ENCODE assay signal across 1 cellular context in genomic region chr3:156957715-156958114, GRCh38.
TF ChIP-seq lines count a peak whose summit lies in the region.

No MANE protein-coding gene starts in this region.

TF ChIP-seq in GM12878, 131 proteins besides CTCF, POLR2A, EP300 and RAD21 (continued from another document and continues in another):
- TF ChIP-seq, protein P1, sequence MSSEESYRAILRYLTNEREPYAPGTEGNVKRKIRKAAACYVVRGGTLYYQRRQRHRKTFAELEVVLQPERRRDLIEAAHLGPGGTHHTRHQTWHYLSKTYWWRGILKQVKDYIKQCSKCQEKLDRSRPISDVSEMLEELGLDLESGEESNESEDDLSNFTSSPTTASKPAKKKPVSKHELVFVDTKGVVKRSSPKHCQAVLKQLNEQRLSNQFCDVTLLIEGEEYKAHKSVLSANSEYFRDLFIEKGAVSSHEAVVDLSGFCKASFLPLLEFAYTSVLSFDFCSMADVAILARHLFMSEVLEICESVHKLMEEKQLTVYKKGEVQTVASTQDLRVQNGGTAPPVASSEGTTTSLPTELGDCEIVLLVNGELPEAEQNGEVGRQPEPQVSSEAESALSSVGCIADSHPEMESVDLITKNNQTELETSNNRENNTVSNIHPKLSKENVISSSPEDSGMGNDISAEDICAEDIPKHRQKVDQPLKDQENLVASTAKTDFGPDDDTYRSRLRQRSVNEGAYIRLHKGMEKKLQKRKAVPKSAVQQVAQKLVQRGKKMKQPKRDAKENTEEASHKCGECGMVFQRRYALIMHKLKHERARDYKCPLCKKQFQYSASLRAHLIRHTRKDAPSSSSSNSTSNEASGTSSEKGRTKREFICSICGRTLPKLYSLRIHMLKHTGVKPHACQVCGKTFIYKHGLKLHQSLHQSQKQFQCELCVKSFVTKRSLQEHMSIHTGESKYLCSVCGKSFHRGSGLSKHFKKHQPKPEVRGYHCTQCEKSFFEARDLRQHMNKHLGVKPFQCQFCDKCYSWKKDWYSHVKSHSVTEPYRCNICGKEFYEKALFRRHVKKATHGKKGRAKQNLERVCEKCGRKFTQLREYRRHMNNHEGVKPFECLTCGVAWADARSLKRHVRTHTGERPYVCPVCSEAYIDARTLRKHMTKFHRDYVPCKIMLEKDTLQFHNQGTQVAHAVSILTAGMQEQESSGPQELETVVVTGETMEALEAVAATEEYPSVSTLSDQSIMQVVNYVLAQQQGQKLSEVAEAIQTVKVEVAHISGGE (CRISPR knock-in tag; IDR thresholded peaks at IDR 0.05) = no peak
- TF ChIP-seq ZNF207 (IDR thresholded peaks at IDR 0.05; ENCODE audit: borderline replicate concordance) = no peak
- TF ChIP-seq, protein P2, sequence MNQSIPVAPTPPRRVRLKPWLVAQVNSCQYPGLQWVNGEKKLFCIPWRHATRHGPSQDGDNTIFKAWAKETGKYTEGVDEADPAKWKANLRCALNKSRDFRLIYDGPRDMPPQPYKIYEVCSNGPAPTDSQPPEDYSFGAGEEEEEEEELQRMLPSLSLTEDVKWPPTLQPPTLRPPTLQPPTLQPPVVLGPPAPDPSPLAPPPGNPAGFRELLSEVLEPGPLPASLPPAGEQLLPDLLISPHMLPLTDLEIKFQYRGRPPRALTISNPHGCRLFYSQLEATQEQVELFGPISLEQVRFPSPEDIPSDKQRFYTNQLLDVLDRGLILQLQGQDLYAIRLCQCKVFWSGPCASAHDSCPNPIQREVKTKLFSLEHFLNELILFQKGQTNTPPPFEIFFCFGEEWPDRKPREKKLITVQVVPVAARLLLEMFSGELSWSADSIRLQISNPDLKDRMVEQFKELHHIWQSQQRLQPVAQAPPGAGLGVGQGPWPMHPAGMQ (IDR thresholded peaks at IDR 0.05; ENCODE audit: borderline replicate concordance) = no peak
- no peak for TF ChIP-seq EED (IDR thresholded peaks at IDR 0.05; ENCODE audit: low read depth)
- no peak for TF ChIP-seq NKRF (conservative IDR thresholded peaks at IDR 0.05)
- no peak for TF ChIP-seq STAT3 (IDR thresholded peaks at IDR 0.05; ENCODE audit: low read depth, low read length)
- TF ChIP-seq RBBP5 (conservative IDR thresholded peaks at IDR 0.05) = no peak
- TF ChIP-seq SP1 (IDR thresholded peaks at IDR 0.05; ENCODE audit: low read depth, low read length) = peak; percentile 19
- no peak for TF ChIP-seq YBX1 (IDR thresholded peaks at IDR 0.05)
- no peak for TF ChIP-seq NRF1 (conservative IDR thresholded peaks at IDR 0.05; ENCODE audit: low read depth, low read length)
- no peak for TF ChIP-seq TARDBP (IDR thresholded peaks at IDR 0.05; ENCODE audit: borderline replicate concordance)
- no peak for TF ChIP-seq CHD4 (IDR thresholded peaks at IDR 0.05)
- TF ChIP-seq NR2C2 (IDR thresholded peaks at IDR 0.05; ENCODE audit: borderline replicate concordance, control insufficient read depth, insufficient read length, low read depth) = no peak
- TF ChIP-seq STAT1 (conservative IDR thresholded peaks at IDR 0.05) = no peak
- TF ChIP-seq SPI1 (IDR thresholded peaks at IDR 0.05; ENCODE audit: borderline replicate concordance, insufficient read depth, low read depth, low read length) = no peak
- TF ChIP-seq CBX3 (IDR thresholded peaks at IDR 0.05; ENCODE audit: borderline replicate concordance, low read depth) = no peak
- peak; percentile 43 to 50; a peak in 2 of 4 replicates for TF ChIP-seq IKZF2 (IDR thresholded peaks at IDR 0.05)
- TF ChIP-seq TCF3 (IDR thresholded peaks at IDR 0.05; ENCODE audit: borderline replicate concordance, insufficient read depth, low read depth, low read length) = no peak
- no peak for TF ChIP-seq HDGF (IDR thresholded peaks at IDR 0.05)
- TF ChIP-seq PKNOX1 (IDR thresholded peaks at IDR 0.05) = no peak
- TF ChIP-seq LARP7 (IDR thresholded peaks at IDR 0.05) = no peak
- TF ChIP-seq FOXM1 (IDR thresholded peaks at IDR 0.05; ENCODE audit: low read depth, low read length) = peak; percentile 66
- TF ChIP-seq BRCA1 (IDR thresholded peaks at IDR 0.05; ENCODE audit: low read depth, low read length) = no peak
- TF ChIP-seq, protein P3, sequence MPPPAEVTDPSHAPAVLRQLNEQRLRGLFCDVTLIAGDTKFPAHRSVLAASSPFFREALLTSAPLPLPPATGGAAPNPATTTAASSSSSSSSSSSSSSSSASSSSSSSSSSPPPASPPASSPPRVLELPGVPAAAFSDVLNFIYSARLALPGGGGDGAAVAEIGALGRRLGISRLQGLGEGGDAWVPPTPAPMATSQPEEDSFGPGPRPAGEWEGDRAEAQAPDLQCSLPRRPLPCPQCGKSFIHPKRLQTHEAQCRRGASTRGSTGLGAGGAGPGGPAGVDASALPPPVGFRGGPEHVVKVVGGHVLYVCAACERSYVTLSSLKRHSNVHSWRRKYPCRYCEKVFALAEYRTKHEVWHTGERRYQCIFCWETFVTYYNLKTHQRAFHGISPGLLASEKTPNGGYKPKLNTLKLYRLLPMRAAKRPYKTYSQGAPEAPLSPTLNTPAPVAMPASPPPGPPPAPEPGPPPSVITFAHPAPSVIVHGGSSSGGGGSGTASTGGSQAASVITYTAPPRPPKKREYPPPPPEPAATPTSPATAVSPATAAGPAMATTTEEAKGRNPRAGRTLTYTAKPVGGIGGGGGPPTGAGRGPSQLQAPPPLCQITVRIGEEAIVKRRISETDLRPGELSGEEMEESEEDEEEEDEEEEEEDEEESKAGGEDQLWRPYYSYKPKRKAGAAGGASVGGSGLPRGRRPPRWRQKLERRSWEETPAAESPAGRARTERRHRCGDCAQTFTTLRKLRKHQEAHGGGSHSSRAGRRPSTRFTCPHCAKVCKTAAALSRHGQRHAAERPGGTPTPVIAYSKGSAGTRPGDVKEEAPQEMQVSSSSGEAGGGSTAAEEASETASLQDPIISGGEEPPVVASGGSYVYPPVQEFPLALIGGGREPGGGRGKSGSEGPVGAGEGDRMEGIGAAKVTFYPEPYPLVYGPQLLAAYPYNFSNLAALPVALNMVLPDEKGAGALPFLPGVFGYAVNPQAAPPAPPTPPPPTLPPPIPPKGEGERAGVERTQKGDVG (CRISPR knock-in tag; IDR thresholded peaks at IDR 0.05) = no peak
- TF ChIP-seq BACH1 (IDR thresholded peaks at IDR 0.05; ENCODE audit: borderline replicate concordance) = no peak
- TF ChIP-seq, protein P4, sequence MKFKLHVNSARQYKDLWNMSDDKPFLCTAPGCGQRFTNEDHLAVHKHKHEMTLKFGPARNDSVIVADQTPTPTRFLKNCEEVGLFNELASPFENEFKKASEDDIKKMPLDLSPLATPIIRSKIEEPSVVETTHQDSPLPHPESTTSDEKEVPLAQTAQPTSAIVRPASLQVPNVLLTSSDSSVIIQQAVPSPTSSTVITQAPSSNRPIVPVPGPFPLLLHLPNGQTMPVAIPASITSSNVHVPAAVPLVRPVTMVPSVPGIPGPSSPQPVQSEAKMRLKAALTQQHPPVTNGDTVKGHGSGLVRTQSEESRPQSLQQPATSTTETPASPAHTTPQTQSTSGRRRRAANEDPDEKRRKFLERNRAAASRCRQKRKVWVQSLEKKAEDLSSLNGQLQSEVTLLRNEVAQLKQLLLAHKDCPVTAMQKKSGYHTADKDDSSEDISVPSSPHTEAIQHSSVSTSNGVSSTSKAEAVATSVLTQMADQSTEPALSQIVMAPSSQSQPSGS (IDR thresholded peaks at IDR 0.05; ENCODE audit: low read length) = peak; percentile 68; the same call in 1 of the 2 replicates
- TF ChIP-seq, protein P5, sequence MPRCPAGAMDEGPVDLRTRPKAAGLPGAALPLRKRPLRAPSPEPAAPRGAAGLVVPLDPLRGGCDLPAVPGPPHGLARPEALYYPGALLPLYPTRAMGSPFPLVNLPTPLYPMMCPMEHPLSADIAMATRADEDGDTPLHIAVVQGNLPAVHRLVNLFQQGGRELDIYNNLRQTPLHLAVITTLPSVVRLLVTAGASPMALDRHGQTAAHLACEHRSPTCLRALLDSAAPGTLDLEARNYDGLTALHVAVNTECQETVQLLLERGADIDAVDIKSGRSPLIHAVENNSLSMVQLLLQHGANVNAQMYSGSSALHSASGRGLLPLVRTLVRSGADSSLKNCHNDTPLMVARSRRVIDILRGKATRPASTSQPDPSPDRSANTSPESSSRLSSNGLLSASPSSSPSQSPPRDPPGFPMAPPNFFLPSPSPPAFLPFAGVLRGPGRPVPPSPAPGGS (IDR thresholded peaks at IDR 0.05; ENCODE audit: borderline replicate concordance, insufficient read depth, low read depth, low read length, poor library complexity, severe bottlenecking) = no peak
- TF ChIP-seq MEF2A (IDR thresholded peaks at IDR 0.05; ENCODE audit: insufficient read depth, low read depth, low read length) = 0 out of 2 replicates have a peak, but pooled peaks have one; percentile 4
- no peak for TF ChIP-seq RFX5 (IDR thresholded peaks at IDR 0.05; ENCODE audit: low read depth, low read length)
- TF ChIP-seq ZNF592 (IDR thresholded peaks at IDR 0.05) = no peak
- TF ChIP-seq USF1 (IDR thresholded peaks at IDR 0.05; ENCODE audit: borderline replicate concordance, extremely low read length, insufficient read depth, low read depth, low read length) = no peak
- TF ChIP-seq KDM1A (IDR thresholded peaks at IDR 0.05; ENCODE audit: borderline replicate concordance) = no peak
- peak; percentile 79 for TF ChIP-seq IRF4 (IDR thresholded peaks at IDR 0.05; ENCODE audit: low read depth, low read length)
- no peak for TF ChIP-seq TBL1XR1 (IDR thresholded peaks at IDR 0.05; ENCODE audit: low read depth, low read length)
- no peak for TF ChIP-seq MTA3 (IDR thresholded peaks at IDR 0.05; ENCODE audit: borderline replicate concordance, low read length)
- no peak for TF ChIP-seq POLR2AphosphoS2 (IDR thresholded peaks at IDR 0.05; ENCODE audit: low read depth, low read length)
- TF ChIP-seq POU2F2 (IDR thresholded peaks at IDR 0.05; ENCODE audit: borderline replicate concordance, low read depth, low read length) = 0 out of 3 replicates have a peak, but pooled peaks have one; percentile 16
- TF ChIP-seq SMAD5 (IDR thresholded peaks at IDR 0.05; ENCODE audit: low read depth) = no peak
- TF ChIP-seq KLF5 (IDR thresholded peaks at IDR 0.05; ENCODE audit: partially characterized antibody) = no peak
- TF ChIP-seq HSF1 (IDR thresholded peaks at IDR 0.05; ENCODE audit: low read depth, low read length) = no peak
- TF ChIP-seq CREM (IDR thresholded peaks at IDR 0.05; ENCODE audit: low read depth) = peak; percentile 39; the same call in 1 of the 2 replicates
- no peak for TF ChIP-seq POLR2AphosphoS5 (IDR thresholded peaks at IDR 0.05; ENCODE audit: low read length)
